ENCODE assay signal across 8 cellular contexts in genomic region chr3:134030382-134030753, GRCh38. TPM values are rescaled to one million over a fixed set of nuclear protein-coding genes. Genes with fewer than 3 reads are reported as not detected.
A peak's percentile ranks its signal among the peaks of the same experiment; 100 is the strongest.
DNase-seq lines count a peak whose midpoint lies in the region; ATAC-seq and TF ChIP-seq lines count a peak whose summit lies in the region.
"Had no signal": no experiment of that assay in that cellular context is flagged by ENCODE, and none has a peak within 500 bp of the region (broad histone marks: within the 10 kb centered on the region; RNA-seq: fewer than 3 reads in every experiment).

No MANE protein-coding gene starts in this region.

- no peaks in the 10 kb centered on the region for H3K4me1 ChIP-seq in HAP-1
- no peaks in the 10 kb centered on the region for H3K4me1 ChIP-seq in skeletal muscle satellite cell (ENCODE audit: control insufficient read depth, insufficient read depth, low read length)

- H3K27me3 Mint-ChIP-seq in glutamatergic neuron (ENCODE audit: unreplicated experiment): peaks cover 15% of the 10 kb centered on the region

- peaks cover 3% of the 10 kb centered on the region for H3K9me3 Mint-ChIP-seq in glutamatergic neuron (ENCODE audit: unreplicated experiment)

- H3K4me3 Mint-ChIP-seq in glutamatergic neuron (ENCODE audit: unreplicated experiment): peak overlapping the region; percentile 79

- H3K9ac ChIP-seq in skeletal muscle satellite cell (ENCODE audit: low read depth, low read length): no peak overlapping the region

- no peak for ATAC-seq in HG03354 (IDR thresholded peaks at IDR 0.05; ENCODE audit: poor library complexity, severe bottlenecking, unreplicated experiment)

- in situ Hi-C loops in HAP-1 (cut with MboI; ENCODE audit: low sequenced_read_pairs): no loop called here

- DNase-seq in HAP-1 (ENCODE audit: low spot score in 2 of 2): no peak
- no peak for DNase-seq in RWPE1 (ENCODE audit: low spot score)
- no peak for DNase-seq in glutamatergic neuron
- no peak for DNase-seq in occipital lobe (lab: John Stamatoyannopoulos, UW)
- no peak for DNase-seq in stimulated activated CD4-positive, alpha-beta T cell treated with anti-CD3 and anti-CD28 coated beads, Interleukin-1b, Interleukin-23, amount 100 ng/mL, for 48 hours
- DNase-seq: NCI-H1694 treated with DMSO at 0.1 percent for 48 hours had no signal

- peaks cover 8% of the 10 kb centered on the region for H3K36me3 Mint-ChIP-seq in glutamatergic neuron (ENCODE audit: unreplicated experiment)

- H3K4me3 ChIP-seq in HAP-1 (peak overlapping the region; percentile 40; the same call in 1 of the 2 replicates), skeletal muscle satellite cell (ENCODE audit: low read length) (peak overlapping the region; percentile 78)

- CTCF ChIA-PET in RWPE1 (lab: Yijun Ruan, JAX): no interaction called here

- H3K36me3 ChIP-seq in HAP-1 (replicated peaks) (no peaks in the 10 kb centered on the region), skeletal muscle satellite cell (ENCODE audit: insufficient read depth, low read length) (no peaks in the 10 kb centered on the region)

- 0 out of 2 replicates have a peak, but pooled peaks cover 2% of the 10 kb centered on the region for H3K27me3 ChIP-seq in HAP-1 (ENCODE audit: low read depth)
- H3K27me3 ChIP-seq in skeletal muscle satellite cell (ENCODE audit: control insufficient read depth, insufficient read depth, low read length): peaks cover 16% of the 10 kb centered on the region

- H3K27ac Mint-ChIP-seq in glutamatergic neuron (ENCODE audit: unreplicated experiment): no peak overlapping the region

- peaks cover 2% of the 10 kb centered on the region for H3K4me1 Mint-ChIP-seq in glutamatergic neuron (ENCODE audit: low read depth, unreplicated experiment)

- peak overlapping the region; percentile 98 for H3K4me2 ChIP-seq in skeletal muscle satellite cell (ENCODE audit: low read length)

- TF ChIP-seq CTCF in RWPE1 (conservative IDR thresholded peaks at IDR 0.05; ENCODE audit: low read depth) (no peak), glutamatergic neuron (IDR thresholded peaks at IDR 0.05; ENCODE audit: partially characterized antibody, unreplicated experiment) (no peak)

- H3K9me3 ChIP-seq in HAP-1 (no peaks in the 10 kb centered on the region), skeletal muscle satellite cell (replicated peaks; ENCODE audit: low read length) (no peaks in the 10 kb centered on the region)

- H3K27ac ChIP-seq in RWPE1: peak overlapping the region; percentile 71

- POLR2A ChIA-PET in RWPE1 (lab: Yijun Ruan, JAX; ENCODE audit: low non-redundant PET): no interaction called here

RNA-seq across cellular contexts. Expression of gene SLCO2A1, which starts 0.6 kb away (rescaled TPM):
- total RNA-seq in glutamatergic neuron (ENCODE audit: unreplicated experiment): not detected
- total RNA-seq in skeletal muscle satellite cell (2012; rRNA removed): under 0.01 TPM in 1 of 2 replicates, not detected in the other
- total RNA-seq in occipital lobe: 0.78 TPM
